35 cellular contexts compared by ENCODE assay signal in genomic region chr2:130805613-130806012, GRCh38. TPM values are rescaled to one million over a fixed set of nuclear protein-coding genes. Genes with fewer than 3 reads are reported as not detected.
"Had no signal": no experiment of that assay in that cellular context is flagged by ENCODE, and none has a peak within 500 bp of the region (broad histone marks: within the 10 kb centered on the region; RNA-seq: fewer than 3 reads in every experiment).

No MANE protein-coding gene starts in this region.

- DNase-seq: activated B cell treated with CpG ODN at 0.5 μM for 24 hours; activated CD4-positive, alpha-beta memory T cell treated with anti-CD3 and anti-CD28 coated beads, Interleukin-2, amount 10 ng/mL, durations not matched to agents 7 days and 5 days; activated CD4-positive, alpha-beta T cell treated with anti-CD3 and anti-CD28 coated beads for 4 hours; activated CD4-positive, alpha-beta T cell treated with anti-CD3 and anti-CD28 coated beads, Interleukin-2, amount 10 ng/mL, durations not matched to agents 7 days and 5 days; activated CD4-positive, alpha-beta T cell treated with anti-CD3 and anti-CD28 coated beads, Interleukin-2, amount 50 U/mL, for 4 hours; activated CD8-positive, alpha-beta memory T cell treated with anti-CD3 and anti-CD28 coated beads, Interleukin-2, amount 50 U/mL, for 48 hours; activated effector memory CD4-positive, alpha-beta T cell treated with Interleukin-2 at 50 U/mL for 16 hours; activated naive CD4-positive, alpha-beta T cell treated with anti-CD3 and anti-CD28 coated beads, Interleukin-2, amount 10 ng/mL, durations not matched to agents 7 days and 5 days; activated T-cell treated with anti-CD3 and anti-CD28 coated beads for 4 hours; activated T-cell treated with anti-CD3 and anti-CD28 coated beads, Interleukin-2, amount 50 U/mL, for 24 hours; amniotic stem cell; aorta; body of pancreas; caudate nucleus; cerebellar nuclear complex; colonic mucosa; effector CD8-positive, alpha-beta T cell; esophagus squamous epithelium; foreskin melanocyte; head of caudate nucleus; SW 1271; T-cell; T1000; WERI-Rb-1 had no signal

- H3K9me3 Mint-ChIP-seq: activated B cell treated with CpG ODN at 0.5 μM for 24 hours; activated CD4-positive, alpha-beta memory T cell treated with anti-CD3 and anti-CD28 coated beads, Interleukin-2, amount 10 ng/mL, durations not matched to agents 7 days and 5 days; activated CD4-positive, alpha-beta T cell treated with anti-CD3 and anti-CD28 coated beads, Interleukin-2, amount 10 ng/mL, durations not matched to agents 7 days and 5 days; activated naive CD4-positive, alpha-beta T cell treated with anti-CD3 and anti-CD28 coated beads, Interleukin-2, amount 10 ng/mL, durations not matched to agents 7 days and 5 days; activated T-cell treated with anti-CD3 and anti-CD28 coated beads, Interleukin-2, amount 50 U/mL, for 24 hours; activated T-helper 17 cell treated with anti-CD3 and anti-CD28 coated beads, Interleukin-2, amount 50 U/mL, for 72 hours; T-cell; T-helper 1 cell treated with Interleukin-12 subunit alpha and Interleukin-12 subunit beta and Interleukin-4 antibody, amounts not matched to agents 30 μg/mL and 1 μg/mL, for 36 hours; T-helper 2 cell treated with Interferon-gamma antibody and Interleukin-4, amounts not matched to agents 5 μg/mL and 100 μg/mL, for 36 hours had no signal

- H3K9me3 ChIP-seq: body of pancreas, colonic mucosa, esophagus squamous epithelium, gastroesophageal sphincter had no signal

- H3K27me3 ChIP-seq: body of pancreas, colonic mucosa, esophagus squamous epithelium, gastroesophageal sphincter had no signal

- H3K27ac ChIP-seq: body of pancreas, colonic mucosa, epithelial cell of prostate, esophagus squamous epithelium, gastroesophageal sphincter, WERI-Rb-1 had no signal

- H3K27ac Mint-ChIP-seq: activated B cell treated with CpG ODN at 0.5 μM for 24 hours; activated CD4-positive, alpha-beta memory T cell treated with anti-CD3 and anti-CD28 coated beads, Interleukin-2, amount 10 ng/mL, durations not matched to agents 7 days and 5 days; activated CD4-positive, alpha-beta T cell treated with anti-CD3 and anti-CD28 coated beads, Interleukin-2, amount 10 ng/mL, durations not matched to agents 7 days and 5 days; activated naive CD4-positive, alpha-beta T cell treated with anti-CD3 and anti-CD28 coated beads, Interleukin-2, amount 10 ng/mL, durations not matched to agents 7 days and 5 days; activated naive CD8-positive, alpha-beta T cell; activated T-cell treated with anti-CD3 and anti-CD28 coated beads, Interleukin-2, amount 50 U/mL, for 24 hours; activated T-helper 17 cell treated with anti-CD3 and anti-CD28 coated beads, Interleukin-2, amount 50 U/mL, for 72 hours; T-cell; T-helper 1 cell treated with Interleukin-12 subunit alpha and Interleukin-12 subunit beta and Interleukin-4 antibody, amounts not matched to agents 30 μg/mL and 1 μg/mL, for 36 hours; T-helper 2 cell treated with Interferon-gamma antibody and Interleukin-4, amounts not matched to agents 5 μg/mL and 100 μg/mL, for 36 hours had no signal

- H3K4me1 ChIP-seq: body of pancreas, colonic mucosa, gastroesophageal sphincter had no signal

- H3K4me3 ChIP-seq: body of pancreas, colonic mucosa, esophagus squamous epithelium, gastroesophageal sphincter had no signal

- H3K36me3 ChIP-seq: colonic mucosa, esophagus squamous epithelium, gastroesophageal sphincter, WERI-Rb-1 had no signal

- H3K4me3 Mint-ChIP-seq: activated B cell treated with CpG ODN at 0.5 μM for 24 hours; activated CD4-positive, alpha-beta memory T cell treated with anti-CD3 and anti-CD28 coated beads, Interleukin-2, amount 10 ng/mL, durations not matched to agents 7 days and 5 days; activated CD4-positive, alpha-beta T cell treated with anti-CD3 and anti-CD28 coated beads, Interleukin-2, amount 10 ng/mL, durations not matched to agents 7 days and 5 days; activated naive CD4-positive, alpha-beta T cell treated with anti-CD3 and anti-CD28 coated beads, Interleukin-2, amount 10 ng/mL, durations not matched to agents 7 days and 5 days; activated naive CD8-positive, alpha-beta T cell; activated T-cell treated with anti-CD3 and anti-CD28 coated beads, Interleukin-2, amount 50 U/mL, for 24 hours; activated T-helper 17 cell treated with anti-CD3 and anti-CD28 coated beads, Interleukin-2, amount 50 U/mL, for 72 hours; T-cell; T-helper 1 cell treated with Interleukin-12 subunit alpha and Interleukin-12 subunit beta and Interleukin-4 antibody, amounts not matched to agents 30 μg/mL and 1 μg/mL, for 36 hours; T-helper 2 cell treated with Interferon-gamma antibody and Interleukin-4, amounts not matched to agents 5 μg/mL and 100 μg/mL, for 36 hours had no signal

- ATAC-seq: activated T-helper 17 cell treated with anti-CD3 and anti-CD28 coated beads, Interleukin-2, amount 50 U/mL, for 72 hours; body of pancreas; gastroesophageal sphincter; T-cell had no signal

- H3K36me3 Mint-ChIP-seq: activated naive CD4-positive, alpha-beta T cell treated with anti-CD3 and anti-CD28 coated beads, Interleukin-2, amount 10 ng/mL, durations not matched to agents 7 days and 5 days; activated naive CD8-positive, alpha-beta T cell; T-cell had no signal

RNA-seq across cellular contexts. Expression of gene ARHGEF4, which starts 31.1 kb away (rescaled TPM):
- total RNA-seq: activated T-helper 17 cell treated with anti-CD3 and anti-CD28 coated beads, Interleukin-2, amount 50 U/mL, for 72 hours; endothelial cell of umbilical vein had no signal
- polyA plus RNA-seq: endothelial cell of umbilical vein had no signal

RNA-seq across cellular contexts. Expression of gene AMER3, which starts 50.3 kb away (rescaled TPM):
- total RNA-seq: activated B cell treated with CpG ODN at 0.5 μM for 24 hours; activated CD4-positive, alpha-beta memory T cell treated with anti-CD3 and anti-CD28 coated beads, Interleukin-2, amount 10 ng/mL, durations not matched to agents 7 days and 5 days; activated CD4-positive, alpha-beta T cell treated with anti-CD3 and anti-CD28 coated beads, Interleukin-2, amount 10 ng/mL, durations not matched to agents 7 days and 5 days; activated T-helper 17 cell treated with anti-CD3 and anti-CD28 coated beads, Interleukin-2, amount 50 U/mL, for 72 hours; aorta; dermis microvascular lymphatic vessel endothelial cell; endothelial cell of umbilical vein; esophagus squamous epithelium; fibroblast of lung; fibroblast of villous mesenchyme; T-cell had no signal
- polyA plus RNA-seq: aorta, endothelial cell of umbilical vein, esophagus, fibroblast of lung had no signal
